ENCODE assay signal across 13 cellular contexts in genomic region chr5:89342106-89342876, GRCh38.
DNase-seq lines count a peak whose midpoint lies in the region; ATAC-seq and TF ChIP-seq lines count a peak whose summit lies in the region.
"Had no signal": no experiment of that assay in that cellular context is flagged by ENCODE, and none has a peak within 500 bp of the region (broad histone marks: within the 10 kb centered on the region; RNA-seq: fewer than 3 reads in every experiment).

No MANE protein-coding gene starts in this region.

- H3K27me3 Mint-ChIP-seq in stimulated activated naive CD8-positive, alpha-beta T cell treated with anti-CD3 and anti-CD28 coated beads, Interleukin-15, amount 100 ng/mL, for 72 hours, result no peaks in the 10 kb centered on the region
- H3K27me3 Mint-ChIP-seq in natural killer cell (ENCODE audit: low read depth in 2 of 2), result no peaks in the 10 kb centered on the region
- H3K27me3 Mint-ChIP-seq: activated CD4-positive, alpha-beta T cell treated with anti-CD3 and anti-CD28 coated beads, Interleukin-2, amount 10 ng/mL, durations not matched to agents 24 days and 14 days had no signal

- no peak overlapping the region for H3K27ac Mint-ChIP-seq in stimulated activated naive CD8-positive, alpha-beta T cell treated with anti-CD3 and anti-CD28 coated beads, Interleukin-15, amount 100 ng/mL, for 72 hours
- no peak overlapping the region for H3K27ac Mint-ChIP-seq in natural killer cell
- H3K27ac Mint-ChIP-seq: activated CD4-positive, alpha-beta T cell treated with anti-CD3 and anti-CD28 coated beads, Interleukin-2, amount 10 ng/mL, durations not matched to agents 24 days and 14 days; nephron had no signal

- TF ChIP-seq POLR2A in ovary (IDR thresholded peaks at IDR 0.05), result no peak

- no peak overlapping the region for H3K4me3 Mint-ChIP-seq in stimulated activated naive CD8-positive, alpha-beta T cell treated with anti-CD3 and anti-CD28 coated beads, Interleukin-15, amount 100 ng/mL, for 72 hours
- H3K4me3 Mint-ChIP-seq in natural killer cell, result no peak overlapping the region
- H3K4me3 Mint-ChIP-seq: activated CD4-positive, alpha-beta T cell treated with anti-CD3 and anti-CD28 coated beads, Interleukin-2, amount 10 ng/mL, durations not matched to agents 24 days and 14 days; nephron had no signal

- H3K9me3 ChIP-seq in SJSA1 (replicated peaks), result no peaks in the 10 kb centered on the region
- H3K9me3 ChIP-seq in osteoblast (ENCODE audit: low read depth, low read length), result no peaks in the 10 kb centered on the region
- H3K9me3 ChIP-seq in ovary, result no peaks in the 10 kb centered on the region

- DNase-seq in SJSA1 (ENCODE audit: low read depth in 1 of 2, low spot score in 2 of 2), result peak; percentile 42 to 64
- DNase-seq in osteoblast (ENCODE audit: insufficient read length, low spot score, missing footprints), result peak; percentile 30
- DNase-seq in Right ventricle myocardium inferior (ENCODE audit: missing footprints), result no peak
- no peak for DNase-seq in stimulated activated naive CD8-positive, alpha-beta T cell treated with anti-CD3 and anti-CD28 coated beads, Interleukin-15, amount 100 ng/mL, for 72 hours
- no peak for DNase-seq in ovary
- no peak for DNase-seq in natural killer cell
- DNase-seq: activated CD4-positive, alpha-beta T cell treated with anti-CD3 and anti-CD28 coated beads, Interleukin-2, amount 10 ng/mL, durations not matched to agents 24 days and 14 days; effector memory CD4-positive, alpha-beta T cell; NCI-H226; stimulated activated naive CD4-positive, alpha-beta T cell treated with Interleukin-2 at 50 U/mL for 16 hours had no signal

- H3K4me1 ChIP-seq in SJSA1 (replicated peaks) (peaks cover 23% of the 10 kb centered on the region), osteoblast (ENCODE audit: insufficient read depth, low read length) (peaks cover 20% of the 10 kb centered on the region), ovary (ENCODE audit: insufficient read depth) (peaks cover 3% of the 10 kb centered on the region)

- H3K36me3 Mint-ChIP-seq in natural killer cell, result no peaks in the 10 kb centered on the region

- H3K27me3 ChIP-seq in SJSA1 (replicated peaks), result no peaks in the 10 kb centered on the region
- H3K27me3 ChIP-seq in osteoblast (ENCODE audit: insufficient read depth, low read length), result no peaks in the 10 kb centered on the region
- peaks cover 2% of the 10 kb centered on the region for H3K27me3 ChIP-seq in ovary

- H3K27ac ChIP-seq in SJSA1, result peak overlapping the region; percentile 13; the same call in 1 of the 2 replicates
- peak overlapping the region; percentile 75 for H3K27ac ChIP-seq in osteoblast (ENCODE audit: low read depth, low read length)
- no peak overlapping the region for H3K27ac ChIP-seq in ovary

- peak; percentile 27 for ATAC-seq in GM18870 (IDR thresholded peaks at IDR 0.05; ENCODE audit: unreplicated experiment)
- peak; percentile 44 for ATAC-seq in HG02852 (IDR thresholded peaks at IDR 0.05; ENCODE audit: unreplicated experiment)
- ATAC-seq in Right ventricle myocardium inferior, result no peak
- no peak for ATAC-seq in stimulated activated naive CD8-positive, alpha-beta T cell treated with anti-CD3 and anti-CD28 coated beads, Interleukin-15, amount 100 ng/mL, for 72 hours
- no peak for ATAC-seq in natural killer cell

- no peak for TF ChIP-seq EP300 in ovary (IDR thresholded peaks at IDR 0.05)

- intact Hi-C loops in Right ventricle myocardium inferior (cut with DNase I), result no loop called here
- intact Hi-C loops in ovary (cut with DNase I), result no loop called here
- intact Hi-C loops in natural killer cell (cut with micrococcal nuclease), result no loop called here

- no peaks in the 10 kb centered on the region for H3K36me3 ChIP-seq in SJSA1
- no peaks in the 10 kb centered on the region for H3K36me3 ChIP-seq in osteoblast (ENCODE audit: insufficient read depth, low read length)
- no peaks in the 10 kb centered on the region for H3K36me3 ChIP-seq in ovary

- WGBS in ovary, 3 donors, result 41 to 63% (median 61%) methylated on average over 2 of the region's 2 CpGs

- peaks cover 0 to 6% of the 10 kb centered on the region in 2 donors for H3K9me3 Mint-ChIP-seq in stimulated activated naive CD8-positive, alpha-beta T cell treated with anti-CD3 and anti-CD28 coated beads, Interleukin-15, amount 100 ng/mL, for 72 hours
- H3K9me3 Mint-ChIP-seq in natural killer cell, result no peaks in the 10 kb centered on the region
- H3K9me3 Mint-ChIP-seq: activated CD4-positive, alpha-beta T cell treated with anti-CD3 and anti-CD28 coated beads, Interleukin-2, amount 10 ng/mL, durations not matched to agents 24 days and 14 days had no signal

- no peaks in the 10 kb centered on the region for H3K79me2 ChIP-seq in osteoblast (ENCODE audit: insufficient read depth, low read length)

- peak overlapping the region; percentile 65 for H2AFZ ChIP-seq in osteoblast (ENCODE audit: low read length)

- H3K4me1 Mint-ChIP-seq in stimulated activated naive CD8-positive, alpha-beta T cell treated with anti-CD3 and anti-CD28 coated beads, Interleukin-15, amount 100 ng/mL, for 72 hours, result peaks cover 15% of the 10 kb centered on the region
- peaks cover 10 to 11% of the 10 kb centered on the region in 2 donors for H3K4me1 Mint-ChIP-seq in natural killer cell
- H3K4me1 Mint-ChIP-seq: activated CD4-positive, alpha-beta T cell treated with anti-CD3 and anti-CD28 coated beads, Interleukin-2, amount 10 ng/mL, durations not matched to agents 24 days and 14 days had no signal

- no peak overlapping the region for H3K4me3 ChIP-seq in SJSA1
- H3K4me3 ChIP-seq in osteoblast (ENCODE audit: insufficient read depth, low read length), result no peak overlapping the region
- no peak overlapping the region for H3K4me3 ChIP-seq in ovary

- TF ChIP-seq CTCF in osteoblast (IDR thresholded peaks at IDR 0.05; ENCODE audit: extremely low read depth, low read depth, low read length), result no peak
- TF ChIP-seq CTCF in ovary (IDR thresholded peaks at IDR 0.05), result no peak
- no peak for TF ChIP-seq CTCF in natural killer cell (IDR thresholded peaks at IDR 0.05)

- H4K20me1 ChIP-seq in osteoblast (ENCODE audit: insufficient read depth, low read length), result no peaks in the 10 kb centered on the region

- peak overlapping the region; percentile 28 for H3K4me2 ChIP-seq in osteoblast (ENCODE audit: insufficient read depth, low read length)

Comparison
In these comparisons a context has a peak if more than half of its experiments do, and no peak if none do; other contexts are left out.
1. ATAC-seq: peak in GM18870 (single experiment) and HG02852 (single experiment); none in Right ventricle myocardium inferior (single experiment), stimulated activated naive CD8-positive, alpha-beta T cell treated with anti-CD3 and anti-CD28 coated beads, Interleukin-15, amount 100 ng/mL, for 72 hours (single experiment) and natural killer cell (0 of 3).
2. DNase-seq: peak in SJSA1 (2 of 2) and osteoblast (single experiment); none in Right ventricle myocardium inferior (single experiment), stimulated activated naive CD8-positive, alpha-beta T cell treated with anti-CD3 and anti-CD28 coated beads, Interleukin-15, amount 100 ng/mL, for 72 hours (0 of 2), ovary (0 of 5) and natural killer cell (single experiment).
3. H3K27ac ChIP-seq: peak in SJSA1 (single experiment) and osteoblast (single experiment); none in ovary (0 of 2).